ENCODE assay signal across 33 cellular contexts in the genomic region with DNA sequence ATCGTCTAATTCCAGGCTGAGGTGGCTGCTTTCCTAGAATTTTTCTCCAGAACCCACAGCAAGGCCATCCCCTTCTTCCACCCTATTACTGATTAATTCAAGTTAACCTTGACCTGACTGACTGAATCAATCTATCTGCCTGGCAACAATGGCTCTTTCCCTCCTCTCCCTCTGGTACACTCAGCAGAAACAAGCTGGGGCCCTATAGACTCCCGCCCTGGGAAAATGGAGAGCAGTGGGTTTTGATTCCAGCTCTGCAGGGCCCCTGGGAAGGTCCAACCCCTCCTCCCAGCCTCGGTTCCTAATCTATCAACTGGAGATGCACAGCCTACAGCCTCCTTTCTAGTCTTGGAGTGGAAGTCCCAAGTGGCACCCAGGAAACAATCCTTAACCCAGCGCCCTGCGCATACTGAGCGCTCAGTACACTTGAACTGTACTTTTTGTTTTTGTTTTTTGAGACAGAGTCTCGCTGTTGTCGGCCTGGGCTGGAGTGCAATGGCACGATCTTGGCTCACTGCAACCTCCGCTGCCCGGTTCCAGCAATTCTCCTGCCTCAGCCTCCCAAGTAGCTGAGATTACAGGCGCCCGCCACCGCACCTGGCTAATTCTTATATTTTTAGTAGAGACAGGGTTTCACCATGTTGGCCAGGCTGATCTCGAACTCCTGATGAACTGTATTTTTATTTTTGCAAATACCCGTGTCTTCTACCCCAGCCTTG. TPM values are rescaled to one million over a fixed set of nuclear protein-coding genes. Genes with fewer than 3 reads are reported as not detected.
A peak's percentile ranks its signal among the peaks of the same experiment; 100 is the strongest.
DNase-seq lines count a peak whose midpoint lies in the region; ATAC-seq, FAIRE-seq and TF ChIP-seq lines count a peak whose summit lies in the region.
"Had no signal": no experiment of that assay in that cellular context is flagged by ENCODE, and none has a peak within 500 bp of the region (broad histone marks: within the 10 kb centered on the region; RNA-seq: fewer than 3 reads in every experiment).

No MANE protein-coding gene starts in this region.

- no peak overlapping the region for H4K91ac ChIP-seq in H1 (replicated peaks; ENCODE audit: insufficient read length, low read length)

- no peaks in the 10 kb centered on the region for H3K9me3 Mint-ChIP-seq in nephron
- H3K9me3 Mint-ChIP-seq: activated naive CD4-positive, alpha-beta T cell treated with anti-CD3 and anti-CD28 coated beads for 36 hours; activated T-cell treated with anti-CD3 and anti-CD28 coated beads, Interleukin-2, amount 50 U/mL, for 72 hours; immature natural killer cell; stimulated activated naive CD8-positive, alpha-beta T cell treated with anti-CD3 and anti-CD28 coated beads, Interleukin-15, Interleukin-2, amounts not matched to agents 100 ng/mL and 50 ng/mL, for 24 hours; T-helper 1 cell treated with Interleukin-12 subunit alpha and Interleukin-12 subunit beta and Interleukin-4 antibody, amounts not matched to agents 30 μg/mL and 1 μg/mL, for 36 hours had no signal

- DNase-seq in HuH-7.5 (ENCODE audit: low spot score) (peak; percentile 53), H1 (ENCODE audit: low read depth in 1 of 2, low spot score in 2 of 2) (no peak), RKO (ENCODE audit: low spot score) (no peak)
- DNase-seq: activated CD4-positive, alpha-beta T cell treated with anti-CD3 and anti-CD28 coated beads for 48 hours; activated naive CD4-positive, alpha-beta T cell treated with anti-CD3 and anti-CD28 coated beads for 36 hours; activated T-cell treated with anti-CD3 and anti-CD28 coated beads, Interleukin-2, amount 50 U/mL, for 72 hours; AML-193; amniotic stem cell; colonic mucosa; DMS79; foreskin keratinocyte; hippocampal formation; immature natural killer cell; NCI-H1092; NCI-H1930; NCI-H69; retina; spleen; stimulated activated CD4-positive, alpha-beta T cell treated with anti-CD3 and anti-CD28 coated beads, Interleukin-4, amount 100 ng/mL, for 4 hours; thyroid gland had no signal

- peak overlapping the region; percentile 82 to 95 (median 85) for H3K27ac Mint-ChIP-seq in nephron
- H3K27ac Mint-ChIP-seq: activated naive CD4-positive, alpha-beta T cell treated with anti-CD3 and anti-CD28 coated beads for 36 hours; activated T-cell treated with anti-CD3 and anti-CD28 coated beads, Interleukin-2, amount 50 U/mL, for 72 hours; immature natural killer cell; stimulated activated naive CD8-positive, alpha-beta T cell treated with anti-CD3 and anti-CD28 coated beads, Interleukin-15, Interleukin-2, amounts not matched to agents 100 ng/mL and 50 ng/mL, for 24 hours; T-helper 1 cell treated with Interleukin-12 subunit alpha and Interleukin-12 subunit beta and Interleukin-4 antibody, amounts not matched to agents 30 μg/mL and 1 μg/mL, for 36 hours had no signal

- H3K79me1 ChIP-seq in H1 (ENCODE audit: low read depth, low read length): no peaks in the 10 kb centered on the region

- ATAC-seq in GM21737 (IDR thresholded peaks at IDR 0.05; ENCODE audit: unreplicated experiment) (no peak), GM19324 (IDR thresholded peaks at IDR 0.05; ENCODE audit: low FRiP score, unreplicated experiment) (no peak)
- ATAC-seq: activated T-cell treated with anti-CD3 and anti-CD28 coated beads, Interleukin-2, amount 50 U/mL, for 72 hours; esophagus mucosa; foreskin keratinocyte; left ventricle myocardium superior had no signal

- no peak overlapping the region for H4K8ac ChIP-seq in H1 (ENCODE audit: extremely low read depth, insufficient read depth, low read length)

- no peak overlapping the region for H3K4ac ChIP-seq in H1 (replicated peaks; ENCODE audit: insufficient read length, low read depth, low read length)

- H3K18ac ChIP-seq in H1 (ENCODE audit: extremely low read depth, low read length): no peak overlapping the region

- POLR2A ChIA-PET in H1 (lab: Charles Lee; ENCODE audit: partially characterized antibody): interaction anchor here (0.7 to 3.6 kb wide), 5 partner anchors 8 to 195 kb away, joined by 3 to 14 read pairs (median 3); partner anchors contain the start of genes GPR108 and TNFSF9

- no peaks in the 10 kb centered on the region for H3K23me2 ChIP-seq in H1 (ENCODE audit: low read depth, low read length)

- no peak for TF ChIP-seq EP300 in H1 (IDR thresholded peaks at IDR 0.05; ENCODE audit: borderline replicate concordance in 1 of 2, low read depth in 2 of 2, low read length in 2 of 2)

- no peak overlapping the region for H2BK20ac ChIP-seq in H1 (ENCODE audit: low read length)

- FAIRE-seq in H1 (lab: Jason Lieb, UNC): no peak
- FAIRE-seq: bronchial epithelial cell, GM18507 had no signal

- peak overlapping the region in 1 of 3 experiments; percentile 17 for H3K4me3 Mint-ChIP-seq in nephron
- H3K4me3 Mint-ChIP-seq: activated naive CD4-positive, alpha-beta T cell treated with anti-CD3 and anti-CD28 coated beads for 36 hours; activated T-cell treated with anti-CD3 and anti-CD28 coated beads, Interleukin-2, amount 50 U/mL, for 72 hours; immature natural killer cell; stimulated activated naive CD8-positive, alpha-beta T cell treated with anti-CD3 and anti-CD28 coated beads, Interleukin-15, Interleukin-2, amounts not matched to agents 100 ng/mL and 50 ng/mL, for 24 hours; T-helper 1 cell treated with Interleukin-12 subunit alpha and Interleukin-12 subunit beta and Interleukin-4 antibody, amounts not matched to agents 30 μg/mL and 1 μg/mL, for 36 hours had no signal

- no peak overlapping the region for H2BK5ac ChIP-seq in H1 (ENCODE audit: low read depth, low read length)

- H3K27ac ChIP-seq in H1 (ENCODE audit: low read depth, low read length) (no peak overlapping the region), subcutaneous abdominal adipose tissue (ENCODE audit: low read depth, low read length) (peak overlapping the region; percentile 11)
- H3K27ac ChIP-seq: colonic mucosa, foreskin keratinocyte, neutrophil, spleen, thyroid gland had no signal

- H3K4me1 ChIP-seq in H1 (replicated peaks in 1 of 4; ENCODE audit: control insufficient read depth in 3 of 4, insufficient read depth in 4 of 4, low read length in 3 of 4) (peaks cover 0 to 11% (median 8%) of the 10 kb centered on the region in 4 experiments; a peak in 5 of 7 replicates), subcutaneous abdominal adipose tissue (ENCODE audit: control insufficient read depth in 5 of 5, insufficient read depth in 5 of 5, low read length in 5 of 5) (peaks cover 3 to 46% (median 36%) of the 10 kb centered on the region in 5 donors)
- H3K4me1 ChIP-seq: colonic mucosa had no signal

- no peak overlapping the region for H3K23ac ChIP-seq in H1 (ENCODE audit: insufficient read length)

- H3K4me1 Mint-ChIP-seq in nephron: peaks cover 11% of the 10 kb centered on the region

- CTCF ChIA-PET in H1 (lab: Charles Lee; ENCODE audit: partially characterized antibody): interaction anchor here (0.5 to 7.2 kb wide), 5 partner anchors 8 to 249 kb away, joined by 3 to 31 read pairs (median 5); partner anchors contain the start of gene GPR108

- H3K9ac ChIP-seq in H1 (replicated peaks in 1 of 4; ENCODE audit: extremely low read depth in 1 of 4, low read depth in 3 of 4, low read length in 3 of 4) (no peak overlapping the region), subcutaneous abdominal adipose tissue (ENCODE audit: low read length in 5 of 5) (no peak overlapping the region)

- WGBS in H1 (ENCODE audit: extremely low coverage in 1 of 2, insufficient coverage in 1 of 2, insufficient read length in 1 of 2, insufficient replicate concordance in 2 of 2, low coverage in 1 of 2, low lambda C conversion rate in 2 of 2, missing lambda C conversion rate in 1 of 2), 2 experiments: 84% methylated on average over 13 of the region's 16 CpGs; no CpG with 5 or more reads in 1 of the 2 experiments

- H3K4me3 ChIP-seq in H1 (ENCODE audit: extremely low read depth in 1 of 4, insufficient read depth in 2 of 4, low read depth in 3 of 4, low read length in 4 of 4): no peak overlapping the region
- no peak overlapping the region for H3K4me3 ChIP-seq in subcutaneous abdominal adipose tissue (ENCODE audit: low read depth in 1 of 5, low read length in 5 of 5)
- H3K4me3 ChIP-seq: colonic mucosa, spleen, thyroid gland had no signal

- TF ChIP-seq RAD21 in H1 (IDR thresholded peaks at IDR 0.05 in 1 of 2, conservative IDR thresholded peaks at IDR 0.05 in 1 of 2; ENCODE audit: low read depth in 2 of 2, low read length in 2 of 2): no peak

- H3K27me3 ChIP-seq in H1 (replicated peaks in 1 of 4; ENCODE audit: control insufficient read depth in 3 of 4, extremely low read depth in 1 of 4, insufficient read depth in 3 of 4, low read length in 3 of 4) (no peaks in the 10 kb centered on the region), subcutaneous abdominal adipose tissue (ENCODE audit: control insufficient read depth in 5 of 5, insufficient read depth in 4 of 5, low read length in 5 of 5) (no peaks in the 10 kb centered on the region)
- H3K27me3 ChIP-seq: colonic mucosa, foreskin keratinocyte, neutrophil, spleen, thyroid gland had no signal

- TF ChIP-seq CTCF in H1 (IDR thresholded peaks at IDR 0.05; ENCODE audit: control extremely low read depth in 1 of 3, insufficient read depth in 1 of 3, low read depth in 1 of 3, low read length in 3 of 3): no peak
- no peak for TF ChIP-seq CTCF in nephron (IDR thresholded peaks at IDR 0.05; ENCODE audit: unreplicated experiment in 3 of 3)

- no peak overlapping the region for H2BK12ac ChIP-seq in H1 (ENCODE audit: low read depth, low read length)

- H2BK15ac ChIP-seq in H1 (ENCODE audit: low read length): no peak overlapping the region

- H3K56ac ChIP-seq in H1 (replicated peaks; ENCODE audit: insufficient read length, low read depth, low read length): no peak overlapping the region

- H3K9me3 ChIP-seq in H1 (ENCODE audit: insufficient read depth in 2 of 2, low read depth in 1 of 2, low read length in 1 of 2) (no peaks in the 10 kb centered on the region), subcutaneous abdominal adipose tissue (ENCODE audit: control insufficient read depth in 5 of 5, low read length in 5 of 5) (peaks cover 0 to 5% (median 0%) of the 10 kb centered on the region in 5 donors)
- H3K9me3 ChIP-seq: colonic mucosa, neutrophil, spleen, thyroid gland had no signal

- H3K79me2 ChIP-seq in H1 (ENCODE audit: control insufficient read depth in 1 of 2, insufficient read depth in 2 of 2, low read length in 2 of 2): no peaks in the 10 kb centered on the region

- H2AFZ ChIP-seq in H1 (ENCODE audit: low read length): 0 out of 2 replicates have a peak overlapping the region, but pooled peaks have one; percentile 62

- no peak overlapping the region for H2AK5ac ChIP-seq in H1 (ENCODE audit: low read depth, low read length)

- H3K27me3 Mint-ChIP-seq in nephron (ENCODE audit: low read depth): peaks cover 5% of the 10 kb centered on the region
- H3K27me3 Mint-ChIP-seq: stimulated activated naive CD8-positive, alpha-beta T cell treated with anti-CD3 and anti-CD28 coated beads, Interleukin-15, Interleukin-2, amounts not matched to agents 100 ng/mL and 50 ng/mL, for 24 hours had no signal

- H3K36me3 ChIP-seq in H1 (ENCODE audit: control insufficient read depth in 2 of 4, insufficient read depth in 4 of 4, low read length in 3 of 4) (no peaks in the 10 kb centered on the region), subcutaneous abdominal adipose tissue (ENCODE audit: control insufficient read depth in 5 of 5, insufficient read depth in 5 of 5, low read length in 5 of 5) (peaks cover 0 to 4% (median 0%) of the 10 kb centered on the region in 5 donors)
- H3K36me3 ChIP-seq: colonic mucosa had no signal

- no peak for TF ChIP-seq POLR2A in H1 (IDR thresholded peaks at IDR 0.05; ENCODE audit: control extremely low read depth in 1 of 2, low read depth in 2 of 2, low read length in 2 of 2)

- H3K14ac ChIP-seq in H1 (ENCODE audit: insufficient read length): no peak overlapping the region

- H4K5ac ChIP-seq in H1 (ENCODE audit: insufficient read length, low read depth, low read length): no peak overlapping the region

- H4K20me1 ChIP-seq in H1 (replicated peaks in 1 of 2; ENCODE audit: control insufficient read depth in 1 of 2, insufficient read depth in 2 of 2, low read length in 2 of 2): no peaks in the 10 kb centered on the region

- H3K4me2 ChIP-seq in H1 (ENCODE audit: insufficient read depth in 1 of 2, low read depth in 2 of 2, low read length in 2 of 2): no peak overlapping the region

- H3K36me3 Mint-ChIP-seq in nephron (ENCODE audit: low read depth): no peaks in the 10 kb centered on the region

- H2BK120ac ChIP-seq in H1 (replicated peaks; ENCODE audit: low read depth, low read length): no peak overlapping the region

RNA-seq across cellular contexts. Expression of gene C3, which starts 5.2 kb away (rescaled TPM):
- 4.2 and 6.4 TPM in 2 replicates for total RNA-seq in H1 (2021; fragmentation: NEBNext Ultra II Directional; extraction: Animal tissue kit (Norgen Biotek cat#: 25700))
- 12.8 and 16.6 TPM in 2 replicates for polyA plus RNA-seq in H1 (2011; rRNA removed)
- 16.0 TPM for polyA plus RNA-seq in H1 (2011; cell fraction: cytosol; rRNA removed)
- polyA plus RNA-seq in H1 (2011; cell fraction: nucleus; rRNA removed): 34.2 TPM
- polyA plus RNA-seq in H1 (2012, experiment 1 of 2): 11.3 to 16.8 TPM (median 13.0 TPM) in 4 replicates
- 13.6 TPM for polyA plus RNA-seq in H1 (2012, experiment 2 of 2)
- 22.5 TPM for polyA plus RNA-seq in H1 (2013, experiment 1 of 2)
- 24.4 TPM for polyA plus RNA-seq in H1 (2013, experiment 2 of 2)
- 16.2 and 28.8 TPM in 2 replicates for polyA minus RNA-seq in H1 (2011; rRNA and poly(A)+ RNA removed)
- polyA minus RNA-seq in H1 (2011; cell fraction: cytosol; rRNA and poly(A)+ RNA removed): 31.9 TPM
- 33.2 TPM for polyA minus RNA-seq in H1 (2011; cell fraction: nucleus; rRNA and poly(A)+ RNA removed)

RNA-seq across cellular contexts. Expression of gene GPR108, which starts 11.7 kb away (rescaled TPM):
- total RNA-seq in H1 (2021; fragmentation: NEBNext Ultra II Directional; extraction: Animal tissue kit (Norgen Biotek cat#: 25700)): 34.9 and 35.3 TPM in 2 replicates
- 46.0 and 63.9 TPM in 2 replicates for polyA plus RNA-seq in H1 (2011; rRNA removed)
- polyA plus RNA-seq in H1 (2011; cell fraction: cytosol; rRNA removed): 52.1 TPM
- 160 TPM for polyA plus RNA-seq in H1 (2011; cell fraction: nucleus; rRNA removed)
- polyA plus RNA-seq in H1 (2012, experiment 1 of 2): 35.3 to 46.7 TPM (median 38.7 TPM) in 4 replicates
- polyA plus RNA-seq in H1 (2012, experiment 2 of 2): 36.3 TPM
- polyA plus RNA-seq in H1 (2013, experiment 1 of 2): 47.8 TPM
- 49.9 TPM for polyA plus RNA-seq in H1 (2013, experiment 2 of 2)
- polyA minus RNA-seq in H1 (2011; rRNA and poly(A)+ RNA removed): 30.4 and 47.5 TPM in 2 replicates
- 15.0 TPM for polyA minus RNA-seq in H1 (2011; cell fraction: cytosol; rRNA and poly(A)+ RNA removed)
- 23.3 TPM for polyA minus RNA-seq in H1 (2011; cell fraction: nucleus; rRNA and poly(A)+ RNA removed)

RNA-seq across cellular contexts. Expression of gene TRIP10, which starts 13.8 kb away (rescaled TPM):
- 69.3 and 69.5 TPM in 2 replicates for total RNA-seq in H1 (2021; fragmentation: NEBNext Ultra II Directional; extraction: Animal tissue kit (Norgen Biotek cat#: 25700))
- 27.8 and 38.0 TPM in 2 replicates for polyA plus RNA-seq in H1 (2011; rRNA removed)
- polyA plus RNA-seq in H1 (2011; cell fraction: cytosol; rRNA removed): 46.0 TPM
- polyA plus RNA-seq in H1 (2011; cell fraction: nucleus; rRNA removed): 69.9 TPM
- polyA plus RNA-seq in H1 (2012, experiment 1 of 2): 66.1 to 83.1 TPM (median 77.4 TPM) in 4 replicates
- polyA plus RNA-seq in H1 (2012, experiment 2 of 2): 58.7 TPM
- polyA plus RNA-seq in H1 (2013, experiment 1 of 2): 63.3 TPM
- 64.1 TPM for polyA plus RNA-seq in H1 (2013, experiment 2 of 2)
- polyA minus RNA-seq in H1 (2011; rRNA and poly(A)+ RNA removed): 23.1 and 26.9 TPM in 2 replicates
- 28.1 TPM for polyA minus RNA-seq in H1 (2011; cell fraction: cytosol; rRNA and poly(A)+ RNA removed)
- polyA minus RNA-seq in H1 (2011; cell fraction: nucleus; rRNA and poly(A)+ RNA removed): 24.9 TPM

RNA-seq across cellular contexts. Expression of gene SH2D3A, which starts 41.6 kb away (rescaled TPM):
- total RNA-seq in H1 (2021; fragmentation: NEBNext Ultra II Directional; extraction: Animal tissue kit (Norgen Biotek cat#: 25700)): 20.0 and 22.1 TPM in 2 replicates
- polyA plus RNA-seq in H1 (2011; rRNA removed): 14.5 and 22.8 TPM in 2 replicates
- 18.8 TPM for polyA plus RNA-seq in H1 (2011; cell fraction: cytosol; rRNA removed)
- 34.1 TPM for polyA plus RNA-seq in H1 (2011; cell fraction: nucleus; rRNA removed)
- 12.6 to 18.8 TPM (median 17.6 TPM) in 4 replicates for polyA plus RNA-seq in H1 (2012, experiment 1 of 2)
- polyA plus RNA-seq in H1 (2012, experiment 2 of 2): 15.0 TPM
- polyA plus RNA-seq in H1 (2013, experiment 1 of 2): 32.0 TPM
- 29.0 TPM for polyA plus RNA-seq in H1 (2013, experiment 2 of 2)
- 6.1 and 7.2 TPM in 2 replicates for polyA minus RNA-seq in H1 (2011; rRNA and poly(A)+ RNA removed)
- polyA minus RNA-seq in H1 (2011; cell fraction: cytosol; rRNA and poly(A)+ RNA removed): 9.0 TPM
- polyA minus RNA-seq in H1 (2011; cell fraction: nucleus; rRNA and poly(A)+ RNA removed): 11.2 TPM
- total RNA-seq: H4, RPMI7951 had no signal

RNA-seq across cellular contexts. Expression of gene VAV1, which starts 46.8 kb away (rescaled TPM):
- total RNA-seq in H1 (2021; fragmentation: NEBNext Ultra II Directional; extraction: Animal tissue kit (Norgen Biotek cat#: 25700)): 0.21 and 0.22 TPM in 2 replicates
- 0.21 and 0.46 TPM in 2 replicates for polyA plus RNA-seq in H1 (2011; rRNA removed)
- polyA plus RNA-seq in H1 (2011; cell fraction: cytosol; rRNA removed): 0.31 TPM
- polyA plus RNA-seq in H1 (2011; cell fraction: nucleus; rRNA removed): 0.61 TPM
- 0.56 to 0.67 TPM (median 0.58 TPM) in 3 of 4 replicates, not detected in the other for polyA plus RNA-seq in H1 (2012, experiment 1 of 2)
- 0.18 TPM for polyA plus RNA-seq in H1 (2012, experiment 2 of 2)
- polyA plus RNA-seq in H1 (2013, experiment 1 of 2): 3.1 TPM
- 2.7 TPM for polyA plus RNA-seq in H1 (2013, experiment 2 of 2)
- polyA minus RNA-seq in H1 (2011; rRNA and poly(A)+ RNA removed): 0.47 and 1.2 TPM in 2 replicates
- polyA minus RNA-seq in H1 (2011; cell fraction: cytosol; rRNA and poly(A)+ RNA removed): 1.6 TPM
- polyA minus RNA-seq in H1 (2011; cell fraction: nucleus; rRNA and poly(A)+ RNA removed): not detected
